In the genomic region with DNA sequence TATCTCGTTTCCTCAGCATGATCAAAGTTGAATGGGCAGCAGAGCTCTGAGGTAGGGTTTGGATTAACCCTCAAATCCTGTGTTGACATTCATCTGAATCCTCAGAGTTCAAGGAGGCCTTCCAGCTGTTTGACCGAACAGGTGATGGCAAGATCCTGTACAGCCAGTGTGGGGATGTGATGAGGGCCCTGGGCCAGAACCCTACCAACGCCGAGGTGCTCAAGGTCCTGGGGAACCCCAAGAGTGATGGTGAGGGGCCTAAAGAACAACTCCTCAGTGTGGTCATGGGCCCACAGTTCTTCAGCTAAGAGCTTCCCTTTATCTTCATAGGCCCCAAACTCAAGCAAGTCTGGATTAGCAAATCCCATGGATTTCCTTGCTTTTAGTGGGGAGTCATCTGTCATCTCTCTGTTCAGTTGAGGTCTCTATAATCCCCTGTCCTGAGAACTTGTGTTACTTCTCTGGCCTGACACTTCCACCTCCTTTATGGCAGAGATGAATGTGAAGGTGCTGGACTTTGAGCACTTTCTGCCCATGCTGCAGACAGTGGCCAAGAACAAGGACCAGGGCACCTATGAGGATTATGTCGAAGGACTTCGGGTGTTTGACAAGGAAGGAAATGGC, we compare ENCODE assay signal across 8 cellular contexts. TPM values are rescaled to one million over a fixed set of nuclear protein-coding genes. Genes with fewer than 3 reads are reported as not detected.
DNase-seq lines count a peak whose midpoint lies in the region; ATAC-seq, FAIRE-seq and TF ChIP-seq lines count a peak whose summit lies in the region.

No MANE protein-coding gene starts in this region.

- peak overlapping the region; percentile 80 for H3K4me2 ChIP-seq in K562 (ENCODE audit: insufficient read depth, low read length)

- peaks cover 3% of the 10 kb centered on the region for H3K9me1 ChIP-seq in K562 (ENCODE audit: control insufficient read depth, insufficient read depth, low read length)

- CTCF ChIA-PET in activated naive CD4-positive, alpha-beta T cell treated with anti-CD3 and anti-CD28 coated beads for 36 hours (lab: Charles Lee): interaction anchor here (1.3 to 6.7 kb wide), 6 partner anchors 16 to 40 kb away, joined by 3 to 43 read pairs (median 8); a partner anchor contains a TSS
- CTCF ChIA-PET in K562 (lab: Yijun Ruan, JAX; ENCODE audit: low intra/inter-chr PET ratio): interaction anchor here (2.6 kb wide), 1 partner anchor 33 kb away, joined by 7 read pairs; no protein-coding TSS in a partner anchor

- no peak for DNase-seq in activated naive CD4-positive, alpha-beta T cell treated with anti-CD3 and anti-CD28 coated beads for 36 hours
- no peak for DNase-seq in activated naive CD4-positive, alpha-beta T cell (lab: John Stamatoyannopoulos, UW)
- no peak for DNase-seq in K562 (ENCODE audit: extremely low read depth in 1 of 4, low spot score in 3 of 4)
- DNase-seq in lower lobe of right lung: no peak
- no peak for DNase-seq in transverse colon
- no peak for DNase-seq in effector CD8-positive, alpha-beta T cell (lab: John Stamatoyannopoulos, UW)
- DNase-seq in SK-N-DZ (ENCODE audit: low spot score): no peak

- TF ChIP-seq CTCF in K562 (IDR thresholded peaks at IDR 0.05 in 2 of 3, conservative IDR thresholded peaks at IDR 0.05 in 1 of 3; ENCODE audit: insufficient read depth in 2 of 3, low read depth in 1 of 3, low read length in 3 of 3) (no peak), lower lobe of right lung (IDR thresholded peaks at IDR 0.05) (no peak), transverse colon (IDR thresholded peaks at IDR 0.05) (no peak)

- BruUV-seq in K562 (replicated peaks; lab: Mats Ljungman, UMichigan): no TSS peak

- intact Hi-C loops in activated naive CD4-positive, alpha-beta T cell treated with anti-CD3 and anti-CD28 coated beads for 36 hours (cut with micrococcal nuclease): loop anchor here (1.0 to 2.0 kb wide), 3 partner anchors 7 to 229 kb away; a partner anchor contains a TSS
- intact Hi-C loops in K562 (cut with micrococcal nuclease): loop anchor here (5.0 kb wide), 1 partner anchor 42 kb away; a partner anchor contains a TSS
- intact Hi-C loops in lower lobe of right lung (cut with DNase I): no loop called here
- intact Hi-C loops in transverse colon (cut with DNase I; ENCODE audit: low total_unique reads): loop anchor here (2.0 kb wide), 1 partner anchor 33 kb away; no protein-coding TSS in a partner anchor

- ATAC-seq in K562: no peak
- ATAC-seq in lower lobe of right lung: no peak
- ATAC-seq in HG03342 (IDR thresholded peaks at IDR 0.05; ENCODE audit: unreplicated experiment): no peak

- TF ChIP-seq EP300 in K562 (IDR thresholded peaks at IDR 0.05; ENCODE audit: low read length): no peak
- no peak for TF ChIP-seq EP300 in transverse colon (IDR thresholded peaks at IDR 0.05; ENCODE audit: low read depth)

- H3K4me3 ChIP-seq in K562 (peak overlapping the region; percentile 90), lower lobe of right lung (peak overlapping the region; percentile 88), transverse colon (peak overlapping the region; percentile 77 to 94 (median 84))

- peak overlapping the region; percentile 98 for H3K27ac ChIP-seq in K562 (ENCODE audit: extremely low read depth, low read depth, low read length)
- H3K27ac ChIP-seq in lower lobe of right lung: peak overlapping the region; percentile 96
- peak overlapping the region; percentile 94 to 100 (median 98) for H3K27ac ChIP-seq in transverse colon

- H3K4me1 Mint-ChIP-seq in activated naive CD4-positive, alpha-beta T cell treated with anti-CD3 and anti-CD28 coated beads for 36 hours (ENCODE audit: low read depth): peaks cover 35% of the 10 kb centered on the region

- peak overlapping the region; percentile 96 for H3K4me3 Mint-ChIP-seq in activated naive CD4-positive, alpha-beta T cell treated with anti-CD3 and anti-CD28 coated beads for 36 hours

- H2AFZ ChIP-seq in K562 (ENCODE audit: low read depth, low read length): no peak overlapping the region

- H3K4me1 ChIP-seq in K562 (replicated peaks in 1 of 2; ENCODE audit: control insufficient read depth in 2 of 2, insufficient read depth in 2 of 2, low read length in 2 of 2) (peaks cover 31 to 41% of the 10 kb centered on the region in 2 experiments; a peak in 4 of 5 replicates), lower lobe of right lung (peaks cover 50% of the 10 kb centered on the region), transverse colon (peaks cover 7 to 42% (median 38%) of the 10 kb centered on the region in 4 donors)

- in situ Hi-C loops in K562 (cut with MboI): no loop called here
- in situ Hi-C loops in transverse colon (cut with MboI; ENCODE audit: low pct_ligation_motif_present in 1 of 4, low pct_unique_long_range_greater_than_20kb in 1 of 4, low sequenced_read_pairs in 3 of 4): no loop called here

- H3K79me2 ChIP-seq in K562 (ENCODE audit: control insufficient read depth, insufficient read depth, low read length): peaks cover 40% of the 10 kb centered on the region

- no peaks in the 10 kb centered on the region for H3K27me3 ChIP-seq in K562 (ENCODE audit: control insufficient read depth in 2 of 2, insufficient read depth in 2 of 2, low read length in 2 of 2)
- no peaks in the 10 kb centered on the region for H3K27me3 ChIP-seq in lower lobe of right lung (ENCODE audit: low read depth)
- H3K27me3 ChIP-seq in transverse colon: no peaks in the 10 kb centered on the region

- no peaks in the 10 kb centered on the region for H3K9me3 Mint-ChIP-seq in activated naive CD4-positive, alpha-beta T cell treated with anti-CD3 and anti-CD28 coated beads for 36 hours

- POLR2A ChIA-PET in K562 (lab: Yijun Ruan, JAX): interaction anchor here (0.6 to 8.9 kb wide), 17 partner anchors 8 to 201 kb away, joined by 3 to 124 read pairs (median 7); a partner anchor contains a TSS

- no peaks in the 10 kb centered on the region for H3K27me3 Mint-ChIP-seq in activated naive CD4-positive, alpha-beta T cell treated with anti-CD3 and anti-CD28 coated beads for 36 hours (ENCODE audit: low read depth)

- H3K9me3 ChIP-seq in K562 (replicated peaks; ENCODE audit: control insufficient read depth, insufficient read depth, low read depth, low read length): no peaks in the 10 kb centered on the region
- no peaks in the 10 kb centered on the region for H3K9me3 ChIP-seq in lower lobe of right lung
- H3K9me3 ChIP-seq in transverse colon: no peaks in the 10 kb centered on the region

- TF ChIP-seq POLR2A in K562 (conservative IDR thresholded peaks at IDR 0.05) (no peak), transverse colon (IDR thresholded peaks at IDR 0.05) (no peak)

- peak overlapping the region; percentile 93 to 98 for H3K9ac ChIP-seq in K562 (ENCODE audit: insufficient read depth in 1 of 2, low read depth in 2 of 2, low read length in 2 of 2)

- peaks cover 62% of the 10 kb centered on the region for H3K36me3 Mint-ChIP-seq in activated naive CD4-positive, alpha-beta T cell treated with anti-CD3 and anti-CD28 coated beads for 36 hours (ENCODE audit: low read depth)

- H3K36me3 ChIP-seq in K562 (ENCODE audit: control insufficient read depth, insufficient read depth, low read length) (peaks cover 70% of the 10 kb centered on the region), lower lobe of right lung (peaks cover 53% of the 10 kb centered on the region), transverse colon (peaks cover 0 to 32% (median 11%) of the 10 kb centered on the region in 4 donors)

- TF ChIP-seq RAD21 in K562 (CRISPR knock-in tag; conservative IDR thresholded peaks at IDR 0.05 in 1 of 2, IDR thresholded peaks at IDR 0.05 in 1 of 2): no peak

- peaks cover 34% of the 10 kb centered on the region; the same call in 1 of the 2 replicates for H4K20me1 ChIP-seq in K562 (replicated peaks; ENCODE audit: control insufficient read depth, insufficient read depth, low read length)

- peak; percentile 64 for FAIRE-seq in K562 (lab: Jason Lieb, UNC)

- 58% methylated on average over 6 of the region's 6 CpGs for WGBS in K562 (ENCODE audit: insufficient coverage, low coverage, missing lambda C conversion rate)
- WGBS in transverse colon (ENCODE audit: low coverage in 1 of 2), 2 donors: 0 to 11% methylated on average over 1 to 6 of the region's 6 CpGs

- H3K27ac Mint-ChIP-seq in activated naive CD4-positive, alpha-beta T cell treated with anti-CD3 and anti-CD28 coated beads for 36 hours: peak overlapping the region; percentile 95

RNA-seq across cellular contexts. Expression of a gene that starts 1.4 kb away (rescaled TPM):
- 100 to 1,000 TPM; 841 to 868 TPM for total RNA-seq in activated naive CD4-positive, alpha-beta T cell treated with anti-CD3 and anti-CD28 coated beads for 36 hours
- 310 and 505 TPM in 2 replicates for total RNA-seq in K562 (2011; cell fraction: chromatin; rRNA removed; ENCODE audit: low replicate concordance)
- total RNA-seq in K562 (2011; cell fraction: nucleolus; rRNA removed): 376 and 393 TPM in 2 replicates
- 418 and 429 TPM in 2 replicates for total RNA-seq in K562 (2011; cell fraction: nucleoplasm; rRNA removed)
- total RNA-seq in K562 (2014; rRNA removed): 732 and 768 TPM in 2 replicates
- total RNA-seq in K562 (2014; rRNA removed; fragmentation: Illumina TruSeq; extraction: Trizol): 816 and 934 TPM in 2 replicates
- 939 and 958 TPM in 2 replicates for total RNA-seq in K562 (2015; rRNA removed; fragmentation: Illumina TruSeq; extraction: Trizol)
- 535 and 557 TPM in 2 replicates for total RNA-seq in K562 (2021)
- 1,427 and 1,548 TPM in 2 replicates for polyA plus RNA-seq in K562 (2011; rRNA removed)
- polyA plus RNA-seq in K562 (2011; cell fraction: cytosol; rRNA removed): 926 and 1,517 TPM in 2 replicates
- 539 and 809 TPM in 2 replicates for polyA plus RNA-seq in K562 (2011; cell fraction: nucleus; rRNA removed)
- 904 and 962 TPM in 2 replicates for polyA plus RNA-seq in K562 (2012)
- 745 and 824 TPM in 2 replicates for polyA plus RNA-seq in K562 (2014; fragmentation: Illumina TruSeq; extraction: Trizol)
- polyA plus RNA-seq in K562 (2014; fragmentation: Nextera tagmentation; extraction: Ambion mirVana): 1,000 to 10,000 TPM; 1,377 to 1,664 TPM
- 954 and 1,028 TPM in 2 replicates for polyA plus RNA-seq in K562 (2014; rRNA removed)
- 374 and 408 TPM in 2 replicates for polyA minus RNA-seq in K562 (2011; rRNA and poly(A)+ RNA removed)
- polyA minus RNA-seq in K562 (2011; cell fraction: cytosol; rRNA and poly(A)+ RNA removed): 157 and 158 TPM in 2 replicates
- polyA minus RNA-seq in K562 (2011; cell fraction: nucleus; rRNA and poly(A)+ RNA removed): 136 and 283 TPM in 2 replicates
- total RNA-seq in lower lobe of right lung: 1,292 TPM
- total RNA-seq in transverse colon: 1,000 to 10,000 TPM; 1,233 to 3,440 (median 2,458) TPM
- polyA plus RNA-seq in SK-N-DZ (2014; cell fraction: cytosol; rRNA removed): 987 and 1,003 TPM in 2 replicates
- polyA plus RNA-seq in SK-N-DZ (2014; cell fraction: nucleus; rRNA removed): 395 and 729 TPM in 2 replicates

RNA-seq across cellular contexts. Expression of a gene that starts 7.2 kb away (rescaled TPM):
- total RNA-seq in activated naive CD4-positive, alpha-beta T cell treated with anti-CD3 and anti-CD28 coated beads for 36 hours: 10 to 100 TPM; 49.2 to 57.5 TPM
- 35.1 and 55.9 TPM in 2 replicates for total RNA-seq in K562 (2011; cell fraction: chromatin; rRNA removed; ENCODE audit: low replicate concordance)
- 41.3 and 44.7 TPM in 2 replicates for total RNA-seq in K562 (2011; cell fraction: nucleolus; rRNA removed)
- 39.9 and 49.7 TPM in 2 replicates for total RNA-seq in K562 (2011; cell fraction: nucleoplasm; rRNA removed)
- total RNA-seq in K562 (2014; rRNA removed) (67.3 and 70.7 TPM in 2 replicates), K562 (2014; rRNA removed; fragmentation: Illumina TruSeq; extraction: Trizol) (32.9 and 42.8 TPM in 2 replicates), K562 (2015; rRNA removed; fragmentation: Illumina TruSeq; extraction: Trizol) (65.2 and 69.4 TPM in 2 replicates), K562 (2021) (77.3 and 95.4 TPM in 2 replicates), lower lobe of right lung (21.4 TPM), transverse colon (10 to 100 TPM in 3 of 4 donors, not detected in 1; 26.4 to 30.0 (median 26.7) TPM)
- polyA plus RNA-seq in K562 (2011; rRNA removed) (65.7 and 66.5 TPM in 2 replicates), K562 (2014; fragmentation: Illumina TruSeq; extraction: Trizol) (55.7 and 65.2 TPM in 2 replicates), K562 (2014; fragmentation: Nextera tagmentation; extraction: Ambion mirVana) (10 to 100 TPM; 48.2 to 68.6 TPM), K562 (2014; rRNA removed) (69.7 and 75.5 TPM in 2 replicates)
- polyA plus RNA-seq in K562 (2011; cell fraction: cytosol; rRNA removed): 64.6 and 71.6 TPM in 2 replicates
- 40.3 and 43.8 TPM in 2 replicates for polyA plus RNA-seq in K562 (2011; cell fraction: nucleus; rRNA removed)
- polyA plus RNA-seq in K562 (2012): 67.7 and 86.1 TPM in 2 replicates
- polyA minus RNA-seq in K562 (2011; rRNA and poly(A)+ RNA removed): 29.8 and 36.9 TPM in 2 replicates
- 14.5 and 23.7 TPM in 2 replicates for polyA minus RNA-seq in K562 (2011; cell fraction: cytosol; rRNA and poly(A)+ RNA removed)
- 14.0 and 19.5 TPM in 2 replicates for polyA minus RNA-seq in K562 (2011; cell fraction: nucleus; rRNA and poly(A)+ RNA removed)
- polyA plus RNA-seq in SK-N-DZ (2014; cell fraction: cytosol; rRNA removed): 234 and 235 TPM in 2 replicates
- polyA plus RNA-seq in SK-N-DZ (2014; cell fraction: nucleus; rRNA removed): 153 and 192 TPM in 2 replicates

RNA-seq across cellular contexts. Expression of a gene that starts 29.7 kb away (rescaled TPM):
- total RNA-seq in activated naive CD4-positive, alpha-beta T cell treated with anti-CD3 and anti-CD28 coated beads for 36 hours: 10 to 100 TPM; 75.8 to 79.0 TPM
- 585 and 631 TPM in 2 replicates for total RNA-seq in K562 (2011; cell fraction: chromatin; rRNA removed; ENCODE audit: low replicate concordance)
- total RNA-seq in K562 (2011; cell fraction: nucleolus; rRNA removed): 245 and 259 TPM in 2 replicates
- total RNA-seq in K562 (2011; cell fraction: nucleoplasm; rRNA removed): 295 and 306 TPM in 2 replicates
- total RNA-seq in K562 (2014; rRNA removed) (30.8 and 32.4 TPM in 2 replicates), K562 (2014; rRNA removed; fragmentation: Illumina TruSeq; extraction: Trizol) (36.6 and 41.1 TPM in 2 replicates), K562 (2015; rRNA removed; fragmentation: Illumina TruSeq; extraction: Trizol) (35.0 and 35.9 TPM in 2 replicates), K562 (2021) (70.2 and 86.0 TPM in 2 replicates), lower lobe of right lung (115 TPM), transverse colon (100 to 1,000 TPM in 3 of 4 donors, 10 to 100 TPM in 1; 63.8 to 231 (median 135) TPM)
- polyA plus RNA-seq in K562 (2011; rRNA removed) (45.1 and 64.6 TPM in 2 replicates), K562 (2014; fragmentation: Illumina TruSeq; extraction: Trizol) (75.9 and 84.8 TPM in 2 replicates), K562 (2014; fragmentation: Nextera tagmentation; extraction: Ambion mirVana) (10 to 100 TPM; 11.9 to 29.1 TPM), K562 (2014; rRNA removed) (49.8 and 54.0 TPM in 2 replicates)
- polyA plus RNA-seq in K562 (2011; cell fraction: cytosol; rRNA removed): 21.5 and 23.9 TPM in 2 replicates
- polyA plus RNA-seq in K562 (2011; cell fraction: nucleus; rRNA removed): 217 and 238 TPM in 2 replicates
- 80.2 and 85.8 TPM in 2 replicates for polyA plus RNA-seq in K562 (2012)
- 86.2 and 108 TPM in 2 replicates for polyA minus RNA-seq in K562 (2011; rRNA and poly(A)+ RNA removed)
- 50.7 and 61.7 TPM in 2 replicates for polyA minus RNA-seq in K562 (2011; cell fraction: cytosol; rRNA and poly(A)+ RNA removed)
- 101 and 155 TPM in 2 replicates for polyA minus RNA-seq in K562 (2011; cell fraction: nucleus; rRNA and poly(A)+ RNA removed)
- 37.5 and 42.6 TPM in 2 replicates for polyA plus RNA-seq in SK-N-DZ (2014; cell fraction: cytosol; rRNA removed)
- 113 and 170 TPM in 2 replicates for polyA plus RNA-seq in SK-N-DZ (2014; cell fraction: nucleus; rRNA removed)

RNA-seq across cellular contexts. Expression of a gene that starts 31.5 kb away (rescaled TPM):
- 10 to 100 TPM; 87.4 to 88.9 TPM for total RNA-seq in activated naive CD4-positive, alpha-beta T cell treated with anti-CD3 and anti-CD28 coated beads for 36 hours
- total RNA-seq in K562 (2011; cell fraction: chromatin; rRNA removed; ENCODE audit: low replicate concordance): 495 and 946 TPM in 2 replicates
- 651 and 665 TPM in 2 replicates for total RNA-seq in K562 (2011; cell fraction: nucleolus; rRNA removed)
- total RNA-seq in K562 (2011; cell fraction: nucleoplasm; rRNA removed): 590 and 653 TPM in 2 replicates
- total RNA-seq in K562 (2014; rRNA removed) (176 and 237 TPM in 2 replicates), K562 (2014; rRNA removed; fragmentation: Illumina TruSeq; extraction: Trizol) (113 and 132 TPM in 2 replicates), K562 (2015; rRNA removed; fragmentation: Illumina TruSeq; extraction: Trizol) (132 and 133 TPM in 2 replicates), K562 (2021) (237 and 251 TPM in 2 replicates), lower lobe of right lung (114 TPM), transverse colon (100 to 1,000 TPM in 2 of 4 donors, 10 to 100 TPM in 2; 94.2 to 133 (median 97.9) TPM)
- polyA plus RNA-seq in K562 (2011; rRNA removed) (164 and 228 TPM in 2 replicates), K562 (2014; fragmentation: Illumina TruSeq; extraction: Trizol) (396 and 420 TPM in 2 replicates), K562 (2014; fragmentation: Nextera tagmentation; extraction: Ambion mirVana) (100 to 1,000 TPM; 156 to 194 TPM), K562 (2014; rRNA removed) (146 and 160 TPM in 2 replicates)
- polyA plus RNA-seq in K562 (2011; cell fraction: cytosol; rRNA removed): 207 and 344 TPM in 2 replicates
- polyA plus RNA-seq in K562 (2011; cell fraction: nucleus; rRNA removed): 429 and 469 TPM in 2 replicates
- 168 and 357 TPM in 2 replicates for polyA plus RNA-seq in K562 (2012)
- polyA minus RNA-seq in K562 (2011; rRNA and poly(A)+ RNA removed): 245 and 274 TPM in 2 replicates
- polyA minus RNA-seq in K562 (2011; cell fraction: cytosol; rRNA and poly(A)+ RNA removed): 212 and 259 TPM in 2 replicates
- polyA minus RNA-seq in K562 (2011; cell fraction: nucleus; rRNA and poly(A)+ RNA removed): 126 and 169 TPM in 2 replicates
- polyA plus RNA-seq in SK-N-DZ (2014; cell fraction: cytosol; rRNA removed): 52.5 and 91.4 TPM in 2 replicates
- polyA plus RNA-seq in SK-N-DZ (2014; cell fraction: nucleus; rRNA removed): 56.6 and 68.2 TPM in 2 replicates

RNA-seq across cellular contexts. Expression of a gene that starts 41.5 kb away (rescaled TPM):
- 1 to 10 TPM; 6.4 to 6.6 TPM for total RNA-seq in activated naive CD4-positive, alpha-beta T cell treated with anti-CD3 and anti-CD28 coated beads for 36 hours
- total RNA-seq in K562 (2011; cell fraction: chromatin; rRNA removed; ENCODE audit: low replicate concordance): 9.2 and 15.6 TPM in 2 replicates
- total RNA-seq in K562 (2011; cell fraction: nucleolus; rRNA removed): 12.5 and 14.0 TPM in 2 replicates
- 16.0 and 23.7 TPM in 2 replicates for total RNA-seq in K562 (2011; cell fraction: nucleoplasm; rRNA removed)
- total RNA-seq in K562 (2014; rRNA removed): 2.2 and 2.3 TPM in 2 replicates
- total RNA-seq in K562 (2014; rRNA removed; fragmentation: Illumina TruSeq; extraction: Trizol): 2.4 and 2.7 TPM in 2 replicates
- total RNA-seq in K562 (2015; rRNA removed; fragmentation: Illumina TruSeq; extraction: Trizol): 3.0 and 3.8 TPM in 2 replicates
- total RNA-seq in K562 (2021): 3.3 and 4.1 TPM in 2 replicates
- 1.0 and 1.1 TPM in 2 replicates for polyA plus RNA-seq in K562 (2011; rRNA removed)
- 1.1 and 1.5 TPM in 2 replicates for polyA plus RNA-seq in K562 (2011; cell fraction: cytosol; rRNA removed)
- polyA plus RNA-seq in K562 (2011; cell fraction: nucleus; rRNA removed): 3.3 and 4.3 TPM in 2 replicates
- polyA plus RNA-seq in K562 (2012): 1.9 and 2.8 TPM in 2 replicates
- polyA plus RNA-seq in K562 (2014; fragmentation: Illumina TruSeq; extraction: Trizol): 1.6 and 1.9 TPM in 2 replicates
- polyA plus RNA-seq in K562 (2014; fragmentation: Nextera tagmentation; extraction: Ambion mirVana): under 1 TPM; 0.31 to 0.46 TPM
- 1.4 and 1.7 TPM in 2 replicates for polyA plus RNA-seq in K562 (2014; rRNA removed)
- 5.3 and 6.2 TPM in 2 replicates for polyA minus RNA-seq in K562 (2011; rRNA and poly(A)+ RNA removed)
- polyA minus RNA-seq in K562 (2011; cell fraction: cytosol; rRNA and poly(A)+ RNA removed): 0.95 and 1.5 TPM in 2 replicates
- polyA minus RNA-seq in K562 (2011; cell fraction: nucleus; rRNA and poly(A)+ RNA removed): 9.2 and 17.8 TPM in 2 replicates
- total RNA-seq in lower lobe of right lung: 12.5 TPM
- 10 to 100 TPM in 1 of 4 donors, 1 to 10 TPM in 3; 3.7 to 10.1 (median 4.5) TPM for total RNA-seq in transverse colon
- 4.9 and 5.9 TPM in 2 replicates for polyA plus RNA-seq in SK-N-DZ (2014; cell fraction: cytosol; rRNA removed)
- polyA plus RNA-seq in SK-N-DZ (2014; cell fraction: nucleus; rRNA removed): 5.0 and 5.6 TPM in 2 replicates
